In the genomic region with DNA sequence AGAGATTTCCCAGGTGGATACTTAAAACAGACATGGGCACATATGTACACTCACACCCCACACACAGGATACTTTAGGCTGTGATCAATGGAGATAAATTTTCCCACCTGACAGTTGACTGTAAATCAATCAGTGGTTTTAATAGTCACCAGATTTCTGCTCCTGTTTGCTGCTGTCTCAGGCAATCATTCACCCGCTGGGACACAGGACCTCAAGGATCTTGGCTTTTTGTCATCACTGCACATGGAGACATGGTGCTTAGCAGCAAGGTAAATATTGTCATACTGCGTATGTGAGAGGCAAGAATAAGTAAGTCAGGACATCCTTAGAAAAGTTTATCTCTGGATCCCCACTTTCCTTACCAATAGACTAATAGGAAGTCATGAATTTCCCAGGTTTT, we compare ENCODE assay signal across 17 cellular contexts.
DNase-seq lines count a peak whose midpoint lies in the region; ATAC-seq and TF ChIP-seq lines count a peak whose summit lies in the region.
"Had no signal": no experiment of that assay in that cellular context is flagged by ENCODE, and none has a peak within 500 bp of the region (broad histone marks: within the 10 kb centered on the region; RNA-seq: fewer than 3 reads in every experiment).

No MANE protein-coding gene starts in this region.

- H3K27me3 ChIP-seq in gastroesophageal sphincter, result no peaks in the 10 kb centered on the region
- H3K27me3 ChIP-seq: spleen had no signal

- no peak for TF ChIP-seq POLR2A in gastroesophageal sphincter (IDR thresholded peaks at IDR 0.05)

- H3K27me3 Mint-ChIP-seq in nephron progenitor cell (ENCODE audit: low read depth, poor library complexity), result peaks cover 17% of the 10 kb centered on the region

- no peak for TF ChIP-seq EP300 in gastroesophageal sphincter (IDR thresholded peaks at IDR 0.05)

- H3K36me3 ChIP-seq in gastroesophageal sphincter, result no peaks in the 10 kb centered on the region
- H3K36me3 ChIP-seq: spleen had no signal

- H3K9me3 ChIP-seq in gastroesophageal sphincter, result no peaks in the 10 kb centered on the region
- H3K9me3 ChIP-seq: spleen had no signal

- H3K4me3 ChIP-seq in gastroesophageal sphincter, result no peak overlapping the region
- H3K4me3 ChIP-seq: spleen had no signal

- H3K27ac ChIP-seq in gastroesophageal sphincter, result peak overlapping the region; percentile 80 to 98 (median 91)
- H3K27ac ChIP-seq: KMS-11 had no signal

- 27 to 74% methylated on average over 2 of the region's 2 CpGs for WGBS in gastroesophageal sphincter (ENCODE audit: low coverage in 1 of 2), 2 donors

- H3K27ac Mint-ChIP-seq in nephron progenitor cell, result no peak overlapping the region

- no peak for DNase-seq in Right ventricle myocardium superior
- no peak for DNase-seq in left ventricle myocardium superior
- peak; percentile 14 for DNase-seq in nephron progenitor cell
- DNase-seq in anterior cingulate cortex (lab: John Stamatoyannopoulos, UW), result no peak
- DNase-seq in activated CD4-positive, alpha-beta T cell treated with anti-CD3 and anti-CD28 coated beads, Interleukin-2, amount 50 U/mL, for 48 hours, result no peak
- DNase-seq: activated CD4-positive, CD25-positive, alpha-beta regulatory T cell; GF-D8; HCEC 1CT; NCI-H1694 treated with DMSO at 0.1 percent for 48 hours; nucleus accumbens; spleen; stimulated activated naive CD8-positive, alpha-beta T cell treated with anti-CD3 and anti-CD28 coated beads, Interleukin-15, Interleukin-2, amounts not matched to agents 100 U/mL and 50 U/mL, for 24 hours; SW 1271 had no signal

- peak; percentile 45 for ATAC-seq in Right ventricle myocardium superior (ENCODE audit: poor library complexity)
- no peak for ATAC-seq in left ventricle myocardium superior
- ATAC-seq in gastroesophageal sphincter, result no peak
- no peak for ATAC-seq in HG02973 (IDR thresholded peaks at IDR 0.05; ENCODE audit: unreplicated experiment)
- no peak for ATAC-seq in GM21526 (IDR thresholded peaks at IDR 0.05; ENCODE audit: low FRiP score, unreplicated experiment)
- ATAC-seq: stimulated activated naive CD8-positive, alpha-beta T cell treated with anti-CD3 and anti-CD28 coated beads, Interleukin-15, Interleukin-2, amounts not matched to agents 100 U/mL and 50 U/mL, for 24 hours had no signal

- no peaks in the 10 kb centered on the region for H3K36me3 Mint-ChIP-seq in nephron progenitor cell (ENCODE audit: low read depth)

- H3K9me3 Mint-ChIP-seq in nephron progenitor cell, result no peaks in the 10 kb centered on the region

- H3K4me1 ChIP-seq in gastroesophageal sphincter, result peaks cover 34 to 88% (median 56%) of the 10 kb centered on the region in 3 donors

- TF ChIP-seq CTCF in gastroesophageal sphincter (IDR thresholded peaks at IDR 0.05), result no peak
- no peak for TF ChIP-seq CTCF in nephron progenitor cell (IDR thresholded peaks at IDR 0.05)

- peaks cover 30% of the 10 kb centered on the region for H3K4me1 Mint-ChIP-seq in nephron progenitor cell

- no peak overlapping the region for H3K4me3 Mint-ChIP-seq in nephron progenitor cell

- intact Hi-C loops in Right ventricle myocardium superior (cut with DNase I), result no loop called here
- intact Hi-C loops in left ventricle myocardium superior (cut with micrococcal nuclease), result no loop called here
